Comparison of ENCODE assay signal across 8 cellular contexts in genomic region chr15:66505818-66506217, GRCh38. TPM values are rescaled to one million over a fixed set of nuclear protein-coding genes. Genes with fewer than 3 reads are reported as not detected.
A peak's percentile ranks its signal among the peaks of the same experiment; 100 is the strongest.
DNase-seq lines count a peak whose midpoint lies in the region; ATAC-seq and TF ChIP-seq lines count a peak whose summit lies in the region.

No MANE protein-coding gene starts in this region.

- peaks cover 62% of the 10 kb centered on the region for H3K36me3 Mint-ChIP-seq in activated T-helper 17 cell treated with anti-CD3 and anti-CD28 coated beads, Interleukin-2, amount 50 U/mL, for 72 hours (ENCODE audit: low read depth)
- H3K36me3 Mint-ChIP-seq in stimulated activated naive B cell treated with anti-CD40 and anti-IgM and Interleukin-4, amounts not matched to agents 10 μg/mL and 1 μg/mL and 100 μg/mL, for 72 hours, result peaks cover 17 to 32% of the 10 kb centered on the region in 2 donors

- POLR2A ChIA-PET in SK-N-SH (lab: Yijun Ruan, JAX), result no interaction called here

- peaks cover 29 to 39% of the 10 kb centered on the region in 2 experiments for H3K36me3 ChIP-seq in SK-N-SH (replicated peaks in 1 of 2; ENCODE audit: control insufficient read depth in 1 of 2, insufficient read depth in 2 of 2, low read length in 1 of 2)

- H3K4me2 ChIP-seq in SK-N-SH, result peak overlapping the region; percentile 75

- H3K4me3 Mint-ChIP-seq in activated T-helper 17 cell treated with anti-CD3 and anti-CD28 coated beads, Interleukin-2, amount 50 U/mL, for 72 hours, result peak overlapping the region; percentile 88
- peak overlapping the region; percentile 86 to 100 for H3K4me3 Mint-ChIP-seq in stimulated activated naive B cell treated with anti-CD40 and anti-IgM and Interleukin-4, amounts not matched to agents 10 μg/mL and 1 μg/mL and 100 μg/mL, for 72 hours

- peak overlapping the region; percentile 93 for H2AFZ ChIP-seq in SK-N-SH (ENCODE audit: low read depth)

- peaks cover 9 to 11% of the 10 kb centered on the region in 2 experiments; a peak in 3 of 4 replicates for H3K4me1 ChIP-seq in SK-N-SH (ENCODE audit: control insufficient read depth in 1 of 2, insufficient read depth in 2 of 2, low read depth in 1 of 2, low read length in 1 of 2)

- no peaks in the 10 kb centered on the region for H3K9me3 Mint-ChIP-seq in activated T-helper 17 cell treated with anti-CD3 and anti-CD28 coated beads, Interleukin-2, amount 50 U/mL, for 72 hours
- no peaks in the 10 kb centered on the region for H3K9me3 Mint-ChIP-seq in stimulated activated naive B cell treated with anti-CD40 and anti-IgM and Interleukin-4, amounts not matched to agents 10 μg/mL and 1 μg/mL and 100 μg/mL, for 72 hours

- H3K27me3 ChIP-seq in SK-N-SH (ENCODE audit: insufficient read depth), result no peaks in the 10 kb centered on the region

- peak overlapping the region; percentile 96 for H3K9ac ChIP-seq in SK-N-SH

- CTCF ChIA-PET in SK-N-SH (lab: Yijun Ruan, JAX), result interaction anchor here (0.7 to 2.6 kb wide), 7 partner anchors 9 to 119 kb away, joined by 3 to 14 read pairs (median 4); partner anchors contain the start of genes MAP2K1 and SNAPC5

- H3K4me3 ChIP-seq in SK-N-SH (ENCODE audit: low read depth in 2 of 2, low read length in 1 of 2) (peak overlapping the region; percentile 79 to 98), iPS-18c (ENCODE audit: insufficient read depth, low read depth, low read length) (peak overlapping the region; percentile 71)

- TF ChIP-seq CTCF in SK-N-SH (IDR thresholded peaks at IDR 0.05), result no peak

- TF ChIP-seq EP300 in SK-N-SH (IDR thresholded peaks at IDR 0.05; ENCODE audit: borderline replicate concordance in 1 of 2, low read depth in 1 of 2, low read length in 1 of 2), result no peak

- H3K27ac ChIP-seq in SK-N-SH (ENCODE audit: low read depth in 2 of 2, low read length in 1 of 2), result peak overlapping the region; percentile 96 to 98; a peak in 2 of 4 replicates

- no peak for ATAC-seq in SK-N-SH treated with all-trans-retinoic acid at 6 μM for 48 hours
- ATAC-seq in activated T-helper 17 cell treated with anti-CD3 and anti-CD28 coated beads, Interleukin-2, amount 50 U/mL, for 72 hours (replicated peaks), result no peak
- no peak for ATAC-seq in stimulated activated naive B cell treated with anti-CD40 and anti-IgM and Interleukin-4, amounts not matched to agents 10 μg/mL and 1 μg/mL and 100 μg/mL, for 72 hours (replicated peaks)

- H3K79me2 ChIP-seq in SK-N-SH (ENCODE audit: insufficient read depth), result peaks cover 84% of the 10 kb centered on the region

- WGBS in SK-N-SH (ENCODE audit: low lambda C conversion rate), result 23% methylated on average over 4 of the region's 4 CpGs

- H3K9me3 ChIP-seq in SK-N-SH (no peaks in the 10 kb centered on the region), iPS-18c (ENCODE audit: control insufficient read depth, insufficient read depth, low read length) (no peaks in the 10 kb centered on the region)

- no peaks in the 10 kb centered on the region for H3K27me3 Mint-ChIP-seq in activated T-helper 17 cell treated with anti-CD3 and anti-CD28 coated beads, Interleukin-2, amount 50 U/mL, for 72 hours
- no peaks in the 10 kb centered on the region for H3K27me3 Mint-ChIP-seq in stimulated activated naive B cell treated with anti-CD40 and anti-IgM and Interleukin-4, amounts not matched to agents 10 μg/mL and 1 μg/mL and 100 μg/mL, for 72 hours

- peaks cover 14% of the 10 kb centered on the region for H3K4me1 Mint-ChIP-seq in activated T-helper 17 cell treated with anti-CD3 and anti-CD28 coated beads, Interleukin-2, amount 50 U/mL, for 72 hours
- peaks cover 12 to 34% of the 10 kb centered on the region in 2 donors for H3K4me1 Mint-ChIP-seq in stimulated activated naive B cell treated with anti-CD40 and anti-IgM and Interleukin-4, amounts not matched to agents 10 μg/mL and 1 μg/mL and 100 μg/mL, for 72 hours

- DNase-seq in SK-N-SH (peak; percentile 24), NAMALWA (ENCODE audit: low spot score) (no peak), RPMI8226 (no peak)
- DNase-seq in stimulated activated naive B cell treated with anti-CD40 and anti-IgM and Interleukin-4, amounts not matched to agents 10 μg/mL and 1 μg/mL and 100 μg/mL, for 72 hours, result no peak
- DNase-seq in activated CD8-positive, alpha-beta memory T cell treated with anti-CD3 and anti-CD28 coated beads, Interleukin-2, amount 50 U/mL, for 4 hours, result no peak

- peaks cover 34% of the 10 kb centered on the region for H4K20me1 ChIP-seq in SK-N-SH (ENCODE audit: insufficient read depth)

- peak overlapping the region; percentile 93 for H3K27ac Mint-ChIP-seq in activated T-helper 17 cell treated with anti-CD3 and anti-CD28 coated beads, Interleukin-2, amount 50 U/mL, for 72 hours
- peak overlapping the region; percentile 100 for H3K27ac Mint-ChIP-seq in stimulated activated naive B cell treated with anti-CD40 and anti-IgM and Interleukin-4, amounts not matched to agents 10 μg/mL and 1 μg/mL and 100 μg/mL, for 72 hours

- no peak for TF ChIP-seq RAD21 in SK-N-SH (IDR thresholded peaks at IDR 0.05; ENCODE audit: low read length)

- peaks cover 22% of the 10 kb centered on the region for H3F3A ChIP-seq in SK-N-SH (replicated peaks; ENCODE audit: insufficient read depth)

- H3K9me2 ChIP-seq in SK-N-SH, result no peaks in the 10 kb centered on the region

TF ChIP-seq in SK-N-SH, 30 proteins besides CTCF, POLR2A, EP300 and RAD21 (continues in another document):
- no peak for TF ChIP-seq TEAD4 (IDR thresholded peaks at IDR 0.05; ENCODE audit: borderline replicate concordance, insufficient read depth)
- no peak for TF ChIP-seq RXRA (IDR thresholded peaks at IDR 0.05; ENCODE audit: borderline replicate concordance, low read depth)
- no peak for TF ChIP-seq RCOR1 (IDR thresholded peaks at IDR 0.05; ENCODE audit: low read length)
- TF ChIP-seq POLR2AphosphoS5 (IDR thresholded peaks at IDR 0.05; ENCODE audit: low read depth, low read length), result no peak

TF ChIP-seq in SK-N-SH treated with all-trans-retinoic acid at 6 μM for 48 hours, 23 proteins besides CTCF, POLR2A, EP300 and RAD21:
- TF ChIP-seq ZNF70 (CRISPR knock-in tag; IDR thresholded peaks at IDR 0.05), result no peak
- TF ChIP-seq CSDC2 (CRISPR knock-in tag; IDR thresholded peaks at IDR 0.05), result no peak
- TF ChIP-seq ZNF8 (CRISPR knock-in tag; IDR thresholded peaks at IDR 0.05), result no peak
- TF ChIP-seq GLIS3 (CRISPR knock-in tag; IDR thresholded peaks at IDR 0.05), result no peak
- TF ChIP-seq CSRNP3 (CRISPR knock-in tag; IDR thresholded peaks at IDR 0.05), result no peak
- no peak for TF ChIP-seq ZFP30 (CRISPR knock-in tag; IDR thresholded peaks at IDR 0.05)

RNA-seq across cellular contexts. Expression of gene ZWILCH, which starts 0.7 kb away (rescaled TPM):
- 8.2 and 13.5 TPM in 2 replicates for polyA plus RNA-seq in SK-N-SH (2012; rRNA removed)
- polyA plus RNA-seq in SK-N-SH (2012; cell fraction: cytosol; rRNA removed), result 13.6 and 15.4 TPM in 2 replicates
- 4.1 and 15.5 TPM in 2 replicates for polyA plus RNA-seq in SK-N-SH (2012; cell fraction: nucleus; rRNA removed)
- 10 to 100 TPM; 19.2 to 34.0 TPM for total RNA-seq in activated T-helper 17 cell treated with anti-CD3 and anti-CD28 coated beads, Interleukin-2, amount 50 U/mL, for 72 hours

RNA-seq across cellular contexts. Expression of gene RPL4, which starts 1.2 kb away (rescaled TPM):
- polyA plus RNA-seq in SK-N-SH (2012; rRNA removed), result 3,177 and 3,833 TPM in 2 replicates
- 3,533 and 4,133 TPM in 2 replicates for polyA plus RNA-seq in SK-N-SH (2012; cell fraction: cytosol; rRNA removed)
- 1,107 and 1,671 TPM in 2 replicates for polyA plus RNA-seq in SK-N-SH (2012; cell fraction: nucleus; rRNA removed)
- total RNA-seq in activated T-helper 17 cell treated with anti-CD3 and anti-CD28 coated beads, Interleukin-2, amount 50 U/mL, for 72 hours, result 1,000 to 10,000 TPM; 3,367 to 4,238 TPM

RNA-seq across cellular contexts. Expression of gene SNAPC5, which starts 8.3 kb away (rescaled TPM):
- 57.8 and 65.0 TPM in 2 replicates for polyA plus RNA-seq in SK-N-SH (2012; rRNA removed)
- 85.0 and 93.3 TPM in 2 replicates for polyA plus RNA-seq in SK-N-SH (2012; cell fraction: cytosol; rRNA removed)
- polyA plus RNA-seq in SK-N-SH (2012; cell fraction: nucleus; rRNA removed), result 20.5 and 25.1 TPM in 2 replicates
- 10 to 100 TPM; 13.2 to 22.7 TPM for total RNA-seq in activated T-helper 17 cell treated with anti-CD3 and anti-CD28 coated beads, Interleukin-2, amount 50 U/mL, for 72 hours

RNA-seq across cellular contexts. Expression of gene LCTL, which starts 60.0 kb away (rescaled TPM):
- 1.9 and 2.4 TPM in 2 replicates for polyA plus RNA-seq in SK-N-SH (2012; rRNA removed)
- 1.2 and 1.8 TPM in 2 replicates for polyA plus RNA-seq in SK-N-SH (2012; cell fraction: cytosol; rRNA removed)
- polyA plus RNA-seq in SK-N-SH (2012; cell fraction: nucleus; rRNA removed), result 2.7 and 2.8 TPM in 2 replicates
- not detected for total RNA-seq in activated T-helper 17 cell treated with anti-CD3 and anti-CD28 coated beads, Interleukin-2, amount 50 U/mL, for 72 hours
